Comparison of ENCODE assay signal across 2 cellular contexts in genomic region chr5:90055831-90056328, GRCh38.
TF ChIP-seq lines count a peak whose summit lies in the region.

No MANE protein-coding gene starts in this region.

TF ChIP-seq in HCT116, 20 proteins besides CTCF, POLR2A, EP300 and RAD21 (continued from another document):
- TF ChIP-seq, protein P1, sequence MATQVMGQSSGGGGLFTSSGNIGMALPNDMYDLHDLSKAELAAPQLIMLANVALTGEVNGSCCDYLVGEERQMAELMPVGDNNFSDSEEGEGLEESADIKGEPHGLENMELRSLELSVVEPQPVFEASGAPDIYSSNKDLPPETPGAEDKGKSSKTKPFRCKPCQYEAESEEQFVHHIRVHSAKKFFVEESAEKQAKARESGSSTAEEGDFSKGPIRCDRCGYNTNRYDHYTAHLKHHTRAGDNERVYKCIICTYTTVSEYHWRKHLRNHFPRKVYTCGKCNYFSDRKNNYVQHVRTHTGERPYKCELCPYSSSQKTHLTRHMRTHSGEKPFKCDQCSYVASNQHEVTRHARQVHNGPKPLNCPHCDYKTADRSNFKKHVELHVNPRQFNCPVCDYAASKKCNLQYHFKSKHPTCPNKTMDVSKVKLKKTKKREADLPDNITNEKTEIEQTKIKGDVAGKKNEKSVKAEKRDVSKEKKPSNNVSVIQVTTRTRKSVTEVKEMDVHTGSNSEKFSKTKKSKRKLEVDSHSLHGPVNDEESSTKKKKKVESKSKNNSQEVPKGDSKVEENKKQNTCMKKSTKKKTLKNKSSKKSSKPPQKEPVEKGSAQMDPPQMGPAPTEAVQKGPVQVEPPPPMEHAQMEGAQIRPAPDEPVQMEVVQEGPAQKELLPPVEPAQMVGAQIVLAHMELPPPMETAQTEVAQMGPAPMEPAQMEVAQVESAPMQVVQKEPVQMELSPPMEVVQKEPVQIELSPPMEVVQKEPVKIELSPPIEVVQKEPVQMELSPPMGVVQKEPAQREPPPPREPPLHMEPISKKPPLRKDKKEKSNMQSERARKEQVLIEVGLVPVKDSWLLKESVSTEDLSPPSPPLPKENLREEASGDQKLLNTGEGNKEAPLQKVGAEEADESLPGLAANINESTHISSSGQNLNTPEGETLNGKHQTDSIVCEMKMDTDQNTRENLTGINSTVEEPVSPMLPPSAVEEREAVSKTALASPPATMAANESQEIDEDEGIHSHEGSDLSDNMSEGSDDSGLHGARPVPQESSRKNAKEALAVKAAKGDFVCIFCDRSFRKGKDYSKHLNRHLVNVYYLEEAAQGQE (IDR thresholded peaks at IDR 0.05; ENCODE audit: low read depth): no peak
- no peak for TF ChIP-seq EGR1 (IDR thresholded peaks at IDR 0.05; ENCODE audit: low read depth)
- no peak for TF ChIP-seq FOSL1 (IDR thresholded peaks at IDR 0.05; ENCODE audit: low read depth)
- TF ChIP-seq, protein P2, sequence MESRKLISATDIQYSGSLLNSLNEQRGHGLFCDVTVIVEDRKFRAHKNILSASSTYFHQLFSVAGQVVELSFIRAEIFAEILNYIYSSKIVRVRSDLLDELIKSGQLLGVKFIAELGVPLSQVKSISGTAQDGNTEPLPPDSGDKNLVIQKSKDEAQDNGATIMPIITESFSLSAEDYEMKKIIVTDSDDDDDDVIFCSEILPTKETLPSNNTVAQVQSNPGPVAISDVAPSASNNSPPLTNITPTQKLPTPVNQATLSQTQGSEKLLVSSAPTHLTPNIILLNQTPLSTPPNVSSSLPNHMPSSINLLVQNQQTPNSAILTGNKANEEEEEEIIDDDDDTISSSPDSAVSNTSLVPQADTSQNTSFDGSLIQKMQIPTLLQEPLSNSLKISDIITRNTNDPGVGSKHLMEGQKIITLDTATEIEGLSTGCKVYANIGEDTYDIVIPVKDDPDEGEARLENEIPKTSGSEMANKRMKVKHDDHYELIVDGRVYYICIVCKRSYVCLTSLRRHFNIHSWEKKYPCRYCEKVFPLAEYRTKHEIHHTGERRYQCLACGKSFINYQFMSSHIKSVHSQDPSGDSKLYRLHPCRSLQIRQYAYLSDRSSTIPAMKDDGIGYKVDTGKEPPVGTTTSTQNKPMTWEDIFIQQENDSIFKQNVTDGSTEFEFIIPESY (IDR thresholded peaks at IDR 0.05; ENCODE audit: extremely low read depth, insufficient replicate concordance, low read length): no peak
- no peak for TF ChIP-seq CEBPB (IDR thresholded peaks at IDR 0.05; ENCODE audit: low read depth)
- TF ChIP-seq YY1 (IDR thresholded peaks at IDR 0.05; ENCODE audit: extremely low read depth, insufficient replicate concordance, low read depth, low read length): no peak
- TF ChIP-seq POLR2AphosphoS5 (IDR thresholded peaks at IDR 0.05; ENCODE audit: low read depth, low read length): no peak
- no peak for TF ChIP-seq TCF7L2 (IDR thresholded peaks at IDR 0.05; ENCODE audit: borderline replicate concordance, extremely low read depth, insufficient read depth, insufficient read length)
- no peak for TF ChIP-seq SP1 (IDR thresholded peaks at IDR 0.05; ENCODE audit: low read depth)
- TF ChIP-seq EZH2 (IDR thresholded peaks at IDR 0.05): no peak
- TF ChIP-seq, protein P3, sequence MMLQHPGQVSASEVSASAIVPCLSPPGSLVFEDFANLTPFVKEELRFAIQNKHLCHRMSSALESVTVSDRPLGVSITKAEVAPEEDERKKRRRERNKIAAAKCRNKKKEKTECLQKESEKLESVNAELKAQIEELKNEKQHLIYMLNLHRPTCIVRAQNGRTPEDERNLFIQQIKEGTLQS (IDR thresholded peaks at IDR 0.05): no peak
- TF ChIP-seq SRF (IDR thresholded peaks at IDR 0.05; ENCODE audit: low read depth): no peak
TF ChIP-seq in HCT116: peak in this region for 0.

TF ChIP-seq in WTC11, 78 proteins besides CTCF, POLR2A, EP300 and RAD21 (continued from another document):
- TF ChIP-seq ARID4B (CRISPR knock-in tag; IDR thresholded peaks at IDR 0.05; ENCODE audit: borderline replicate concordance) (no peak), IRF1 (CRISPR knock-in tag; IDR thresholded peaks at IDR 0.05) (no peak), CBFB (CRISPR knock-in tag; IDR thresholded peaks at IDR 0.05; ENCODE audit: low read depth) (no peak), JAZF1 (CRISPR knock-in tag; IDR thresholded peaks at IDR 0.05) (no peak), HMGA2 (CRISPR knock-in tag; IDR thresholded peaks at IDR 0.05) (no peak)
- TF ChIP-seq, protein P4, sequence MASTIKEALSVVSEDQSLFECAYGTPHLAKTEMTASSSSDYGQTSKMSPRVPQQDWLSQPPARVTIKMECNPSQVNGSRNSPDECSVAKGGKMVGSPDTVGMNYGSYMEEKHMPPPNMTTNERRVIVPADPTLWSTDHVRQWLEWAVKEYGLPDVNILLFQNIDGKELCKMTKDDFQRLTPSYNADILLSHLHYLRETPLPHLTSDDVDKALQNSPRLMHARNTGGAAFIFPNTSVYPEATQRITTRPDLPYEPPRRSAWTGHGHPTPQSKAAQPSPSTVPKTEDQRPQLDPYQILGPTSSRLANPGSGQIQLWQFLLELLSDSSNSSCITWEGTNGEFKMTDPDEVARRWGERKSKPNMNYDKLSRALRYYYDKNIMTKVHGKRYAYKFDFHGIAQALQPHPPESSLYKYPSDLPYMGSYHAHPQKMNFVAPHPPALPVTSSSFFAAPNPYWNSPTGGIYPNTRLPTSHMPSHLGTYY (CRISPR knock-in tag; IDR thresholded peaks at IDR 0.05): no peak
